ENCODE assay signal across 1 cellular context in genomic region chr17:58532555-58532951, GRCh38.
TF ChIP-seq lines count a peak whose summit lies in the region.

No MANE protein-coding gene starts in this region.

TF ChIP-seq in HEK293, 187 proteins besides CTCF, POLR2A, EP300 and RAD21 (continued from another document):
- no peak for TF ChIP-seq ZBTB10 (tag by site-specific recombination; IDR thresholded peaks at IDR 0.05)
- TF ChIP-seq ZNF394 (tag by site-specific recombination; IDR thresholded peaks at IDR 0.05; ENCODE audit: borderline replicate concordance) = no peak
